ENCODE assay signal across 9 cellular contexts in the genomic region with DNA sequence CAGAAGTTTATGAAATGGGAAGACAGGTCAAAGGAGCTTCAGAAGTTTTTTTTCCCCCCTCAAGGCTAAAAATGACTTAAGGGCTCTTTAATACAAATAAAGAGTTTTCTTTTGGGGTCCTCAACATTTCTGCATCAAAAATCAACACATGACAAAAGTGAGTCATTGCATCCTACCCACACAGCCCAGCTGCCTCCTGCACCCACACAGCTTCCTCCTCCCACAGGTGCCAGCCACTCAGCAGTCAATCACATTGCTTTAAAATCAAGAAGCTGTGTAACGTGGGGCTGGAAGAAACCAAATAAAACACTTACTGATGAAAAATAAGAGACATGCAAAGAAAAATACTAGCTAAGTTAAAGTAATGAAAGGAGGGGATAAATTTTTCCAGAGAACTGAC.
DNase-seq lines count a peak whose midpoint lies in the region; ATAC-seq, FAIRE-seq and TF ChIP-seq lines count a peak whose summit lies in the region.
"Had no signal": no experiment of that assay in that cellular context is flagged by ENCODE, and none has a peak within 500 bp of the region (broad histone marks: within the 10 kb centered on the region; RNA-seq: fewer than 3 reads in every experiment).

No MANE protein-coding gene starts in this region.

- DNase-seq in activated CD4-positive, alpha-beta memory T cell treated with anti-CD3 and anti-CD28 coated beads, Interleukin-2, amount 10 ng/mL, durations not matched to agents 7 days and 5 days: peak; percentile 56
- DNase-seq in naive thymus-derived CD8-positive, alpha-beta T cell: peak in 5 of 10 donors; percentile 9 to 64 (median 18)
- DNase-seq in HTR-8/SVneo (ENCODE audit: insufficient read length, low spot score) (no peak), NCI-H2171 treated with DMSO at 0.1 percent for 48 hours (lab: John Stamatoyannopoulos, UW) (no peak), medulla oblongata (ENCODE audit: extremely low spot score) (no peak), esophagus muscularis mucosa (ENCODE audit: extremely low spot score) (no peak)

- peaks cover 43% of the 10 kb centered on the region for H3K4me1 Mint-ChIP-seq in activated CD4-positive, alpha-beta memory T cell treated with anti-CD3 and anti-CD28 coated beads, Interleukin-2, amount 10 ng/mL, durations not matched to agents 7 days and 5 days
- peaks cover 6 to 40% (median 12%) of the 10 kb centered on the region in 4 donors for H3K4me1 Mint-ChIP-seq in naive thymus-derived CD8-positive, alpha-beta T cell
- H3K4me1 Mint-ChIP-seq: neural crest cell had no signal

- CTCF ChIA-PET in activated CD4-positive, alpha-beta memory T cell treated with anti-CD3 and anti-CD28 coated beads, Interleukin-2, amount 10 ng/mL, durations not matched to agents 7 days and 5 days (lab: Charles Lee): interaction anchor here (0.7 to 4.2 kb wide), 6 partner anchors 41 to 1256 kb away, joined by 3 to 24 read pairs (median 4); partner anchors contain the start of gene MAP3K5

- no peak overlapping the region for H3K4me3 ChIP-seq in esophagus muscularis mucosa

- no peak for TF ChIP-seq POLR2A in esophagus muscularis mucosa (IDR thresholded peaks at IDR 0.05; ENCODE audit: low read depth)

- H3K4me3 Mint-ChIP-seq in activated CD4-positive, alpha-beta memory T cell treated with anti-CD3 and anti-CD28 coated beads, Interleukin-2, amount 10 ng/mL, durations not matched to agents 7 days and 5 days: no peak overlapping the region
- peak overlapping the region in 6 of 10 donors; percentile 2 to 55 (median 19) for H3K4me3 Mint-ChIP-seq in naive thymus-derived CD8-positive, alpha-beta T cell
- H3K4me3 Mint-ChIP-seq: neural crest cell had no signal

- FAIRE-seq in HTR-8/SVneo (lab: Jason Lieb, UNC): no peak

- peaks cover 34% of the 10 kb centered on the region for H3K36me3 Mint-ChIP-seq in activated CD4-positive, alpha-beta memory T cell treated with anti-CD3 and anti-CD28 coated beads, Interleukin-2, amount 10 ng/mL, durations not matched to agents 7 days and 5 days (ENCODE audit: low read depth)
- H3K36me3 Mint-ChIP-seq in naive thymus-derived CD8-positive, alpha-beta T cell: peaks cover 3 to 7% (median 7%) of the 10 kb centered on the region in 3 donors

- POLR2A ChIA-PET in activated CD4-positive, alpha-beta memory T cell treated with anti-CD3 and anti-CD28 coated beads, Interleukin-2, amount 10 ng/mL, durations not matched to agents 7 days and 5 days (lab: Charles Lee): interaction anchor here (0.9 to 1.6 kb wide), 5 partner anchors 14 to 69 kb away, joined by 3 to 6 read pairs (median 4); partner anchors contain the start of gene MAP3K5
- POLR2A ChIA-PET in naive thymus-derived CD8-positive, alpha-beta T cell (lab: Charles Lee): no interaction called here

- no peak for TF ChIP-seq EP300 in esophagus muscularis mucosa (IDR thresholded peaks at IDR 0.05)

- no peaks in the 10 kb centered on the region for H3K27me3 ChIP-seq in esophagus muscularis mucosa

- peaks cover 4 to 19% (median 11%) of the 10 kb centered on the region in 4 donors for H3K4me1 ChIP-seq in esophagus muscularis mucosa

- H3K27ac Mint-ChIP-seq in activated CD4-positive, alpha-beta memory T cell treated with anti-CD3 and anti-CD28 coated beads, Interleukin-2, amount 10 ng/mL, durations not matched to agents 7 days and 5 days: no peak overlapping the region
- H3K27ac Mint-ChIP-seq in naive thymus-derived CD8-positive, alpha-beta T cell: peak overlapping the region in 3 of 10 donors; percentile 9 to 74 (median 12)

- ATAC-seq in GM18498 (IDR thresholded peaks at IDR 0.05; ENCODE audit: unreplicated experiment) (peak; percentile 51), HG03457 (IDR thresholded peaks at IDR 0.05; ENCODE audit: unreplicated experiment) (peak; percentile 44)
- ATAC-seq in naive thymus-derived CD8-positive, alpha-beta T cell: peak; percentile 75 to 80

- peaks cover 5% of the 10 kb centered on the region for H3K9me3 Mint-ChIP-seq in activated CD4-positive, alpha-beta memory T cell treated with anti-CD3 and anti-CD28 coated beads, Interleukin-2, amount 10 ng/mL, durations not matched to agents 7 days and 5 days
- H3K9me3 Mint-ChIP-seq in naive thymus-derived CD8-positive, alpha-beta T cell: peaks cover 0 to 3% (median 0%) of the 10 kb centered on the region in 9 donors
- H3K9me3 Mint-ChIP-seq: neural crest cell had no signal

- 21% methylated on average over 1 of the region's 1 CpG for WGBS in esophagus muscularis mucosa

- H3K36me3 ChIP-seq in esophagus muscularis mucosa: no peaks in the 10 kb centered on the region

- TF ChIP-seq CTCF in esophagus muscularis mucosa (IDR thresholded peaks at IDR 0.05): no peak

- no peak overlapping the region for H3K27ac ChIP-seq in esophagus muscularis mucosa (replicated peaks in 1 of 4)

- H3K27me3 Mint-ChIP-seq in activated CD4-positive, alpha-beta memory T cell treated with anti-CD3 and anti-CD28 coated beads, Interleukin-2, amount 10 ng/mL, durations not matched to agents 7 days and 5 days: no peaks in the 10 kb centered on the region
- H3K27me3 Mint-ChIP-seq in naive thymus-derived CD8-positive, alpha-beta T cell: no peaks in the 10 kb centered on the region

- intact Hi-C loops in esophagus muscularis mucosa (cut with DNase I): no loop called here

- H3K9me3 ChIP-seq in esophagus muscularis mucosa: no peaks in the 10 kb centered on the region
